ENCODE assay signal across 9 cellular contexts in genomic region chr2:74555610-74556103, GRCh38. TPM values are rescaled to one million over a fixed set of nuclear protein-coding genes. Genes with fewer than 3 reads are reported as not detected.
DNase-seq lines count a peak whose midpoint lies in the region; ATAC-seq, FAIRE-seq and TF ChIP-seq lines count a peak whose summit lies in the region.
"Had no signal": no experiment of that assay in that cellular context is flagged by ENCODE, and none has a peak within 500 bp of the region (broad histone marks: within the 10 kb centered on the region; RNA-seq: fewer than 3 reads in every experiment).

No MANE protein-coding gene starts in this region.

- H3K9me3 Mint-ChIP-seq in activated CD4-positive, alpha-beta T cell treated with anti-CD3 and anti-CD28 coated beads, Interleukin-2, amount 10 ng/mL, durations not matched to agents 24 days and 14 days: no peaks in the 10 kb centered on the region

- 79% methylated on average over 17 of the region's 17 CpGs for WGBS in thymus

- H3K4me3 ChIP-seq in astrocyte of the cerebellum (ENCODE audit: low read depth, low read length): peak overlapping the region; percentile 92
- peak overlapping the region; percentile 95 for H3K4me3 ChIP-seq in lower lobe of right lung
- peak overlapping the region; percentile 97 for H3K4me3 ChIP-seq in thymus (ENCODE audit: low read length)

- peaks cover 12% of the 10 kb centered on the region for H3K36me3 ChIP-seq in lower lobe of right lung
- H3K36me3 ChIP-seq in thymus (ENCODE audit: control insufficient read depth, insufficient read depth): peaks cover 3% of the 10 kb centered on the region

- H3K4me1 ChIP-seq in lower lobe of right lung (peaks cover 16% of the 10 kb centered on the region), thymus (ENCODE audit: control insufficient read depth, insufficient read depth, low read length) (peaks cover 7% of the 10 kb centered on the region)

- H3K27me3 ChIP-seq in lower lobe of right lung (ENCODE audit: low read depth) (no peaks in the 10 kb centered on the region), thymus (ENCODE audit: control insufficient read depth, insufficient read depth) (peaks cover 20% of the 10 kb centered on the region)
- H3K27me3 ChIP-seq: body of pancreas had no signal

- H3K9me3 ChIP-seq in lower lobe of right lung: no peaks in the 10 kb centered on the region
- no peaks in the 10 kb centered on the region for H3K9me3 ChIP-seq in thymus (ENCODE audit: control insufficient read depth)
- H3K9me3 ChIP-seq: body of pancreas had no signal

- peak in 1 of 2 donors; percentile 20 for ATAC-seq in lower lobe of right lung
- ATAC-seq in GM18511 (IDR thresholded peaks at IDR 0.05; ENCODE audit: unreplicated experiment): no peak

- in situ Hi-C loops in astrocyte of the cerebellum (cut with HindIII; ENCODE audit: low sequenced_read_pairs): no loop called here

- H3K27ac ChIP-seq in lower lobe of right lung: peak overlapping the region; percentile 90
- no peak overlapping the region for H3K27ac ChIP-seq in thymus (ENCODE audit: low read depth)

- intact Hi-C loops in activated CD4-positive, alpha-beta T cell treated with anti-CD3 and anti-CD28 coated beads, Interleukin-2, amount 10 ng/mL, durations not matched to agents 24 days and 14 days (cut with micrococcal nuclease): loop anchor here (1.0 kb wide), 2 partner anchors 28 to 32 kb away; no protein-coding TSS in a partner anchor
- intact Hi-C loops in lower lobe of right lung (cut with DNase I): no loop called here

- TF ChIP-seq CTCF in astrocyte of the cerebellum (IDR thresholded peaks at IDR 0.05; ENCODE audit: low read depth, low read length, missing control alignments) (no peak), lower lobe of right lung (IDR thresholded peaks at IDR 0.05) (no peak)

- H3K36me3 Mint-ChIP-seq in activated CD4-positive, alpha-beta T cell treated with anti-CD3 and anti-CD28 coated beads, Interleukin-2, amount 10 ng/mL, durations not matched to agents 24 days and 14 days (ENCODE audit: low read depth): peaks cover 14% of the 10 kb centered on the region

- H3K27ac Mint-ChIP-seq in activated CD4-positive, alpha-beta T cell treated with anti-CD3 and anti-CD28 coated beads, Interleukin-2, amount 10 ng/mL, durations not matched to agents 24 days and 14 days: peak overlapping the region; percentile 95

- FAIRE-seq in GM19239 (lab: Jason Lieb, UNC): no peak

- H3K4me1 Mint-ChIP-seq in activated CD4-positive, alpha-beta T cell treated with anti-CD3 and anti-CD28 coated beads, Interleukin-2, amount 10 ng/mL, durations not matched to agents 24 days and 14 days: peaks cover 36% of the 10 kb centered on the region

- no peaks in the 10 kb centered on the region for H3K27me3 Mint-ChIP-seq in activated CD4-positive, alpha-beta T cell treated with anti-CD3 and anti-CD28 coated beads, Interleukin-2, amount 10 ng/mL, durations not matched to agents 24 days and 14 days

- DNase-seq in activated CD4-positive, alpha-beta T cell treated with anti-CD3 and anti-CD28 coated beads, Interleukin-2, amount 10 ng/mL, durations not matched to agents 24 days and 14 days: no peak
- DNase-seq in activated CD4-positive, alpha-beta T cell treated with anti-CD3 and anti-CD28 coated beads, Interleukin-2, amount 50 U/mL, for 1 hour: no peak
- no peak for DNase-seq in astrocyte of the cerebellum (ENCODE audit: low read depth)
- DNase-seq in lower lobe of right lung: peak; percentile 63
- DNase-seq in DMS 273 (lab: John Stamatoyannopoulos, UW; ENCODE audit: unreplicated experiment): no peak
- no peak for DNase-seq in GM19239 (ENCODE audit: insufficient read length, low spot score)

- peak overlapping the region; percentile 96 for H3K4me3 Mint-ChIP-seq in activated CD4-positive, alpha-beta T cell treated with anti-CD3 and anti-CD28 coated beads, Interleukin-2, amount 10 ng/mL, durations not matched to agents 24 days and 14 days

RNA-seq across cellular contexts. Expression of gene DOK1, which starts 1.1 kb away (rescaled TPM):
- total RNA-seq in activated CD4-positive, alpha-beta T cell treated with anti-CD3 and anti-CD28 coated beads, Interleukin-2, amount 10 ng/mL, durations not matched to agents 24 days and 14 days: 33.8 and 34.2 TPM in 2 replicates
- total RNA-seq in lower lobe of right lung: 38.4 TPM
- polyA plus RNA-seq in thymus: 17.2 TPM

RNA-seq across cellular contexts. Expression of gene LOXL3, which starts 1.9 kb away (rescaled TPM):
- 1.5 and 1.7 TPM in 2 replicates for total RNA-seq in activated CD4-positive, alpha-beta T cell treated with anti-CD3 and anti-CD28 coated beads, Interleukin-2, amount 10 ng/mL, durations not matched to agents 24 days and 14 days
- 12.1 TPM for total RNA-seq in lower lobe of right lung
- polyA plus RNA-seq in thymus: 1.6 TPM

RNA-seq across cellular contexts. Expression of gene HTRA2, which starts 25.9 kb away (rescaled TPM):
- 49.6 and 56.4 TPM in 2 replicates for total RNA-seq in activated CD4-positive, alpha-beta T cell treated with anti-CD3 and anti-CD28 coated beads, Interleukin-2, amount 10 ng/mL, durations not matched to agents 24 days and 14 days
- 34.3 TPM for total RNA-seq in lower lobe of right lung
- polyA plus RNA-seq in thymus: 70.6 TPM

RNA-seq across cellular contexts. Expression of gene AUP1, which starts 26.2 kb away (rescaled TPM):
- total RNA-seq in activated CD4-positive, alpha-beta T cell treated with anti-CD3 and anti-CD28 coated beads, Interleukin-2, amount 10 ng/mL, durations not matched to agents 24 days and 14 days: 170 and 173 TPM in 2 replicates
- 122 TPM for total RNA-seq in lower lobe of right lung
- 208 TPM for polyA plus RNA-seq in thymus

RNA-seq across cellular contexts. Expression of gene DQX1, which starts 29.6 kb away (rescaled TPM):
- 0.59 and 0.68 TPM in 2 replicates for total RNA-seq in activated CD4-positive, alpha-beta T cell treated with anti-CD3 and anti-CD28 coated beads, Interleukin-2, amount 10 ng/mL, durations not matched to agents 24 days and 14 days
- 0.44 TPM for total RNA-seq in lower lobe of right lung
- polyA plus RNA-seq in thymus: 0.78 TPM
